Comparison of ENCODE assay signal across 8 cellular contexts in the genomic region with DNA sequence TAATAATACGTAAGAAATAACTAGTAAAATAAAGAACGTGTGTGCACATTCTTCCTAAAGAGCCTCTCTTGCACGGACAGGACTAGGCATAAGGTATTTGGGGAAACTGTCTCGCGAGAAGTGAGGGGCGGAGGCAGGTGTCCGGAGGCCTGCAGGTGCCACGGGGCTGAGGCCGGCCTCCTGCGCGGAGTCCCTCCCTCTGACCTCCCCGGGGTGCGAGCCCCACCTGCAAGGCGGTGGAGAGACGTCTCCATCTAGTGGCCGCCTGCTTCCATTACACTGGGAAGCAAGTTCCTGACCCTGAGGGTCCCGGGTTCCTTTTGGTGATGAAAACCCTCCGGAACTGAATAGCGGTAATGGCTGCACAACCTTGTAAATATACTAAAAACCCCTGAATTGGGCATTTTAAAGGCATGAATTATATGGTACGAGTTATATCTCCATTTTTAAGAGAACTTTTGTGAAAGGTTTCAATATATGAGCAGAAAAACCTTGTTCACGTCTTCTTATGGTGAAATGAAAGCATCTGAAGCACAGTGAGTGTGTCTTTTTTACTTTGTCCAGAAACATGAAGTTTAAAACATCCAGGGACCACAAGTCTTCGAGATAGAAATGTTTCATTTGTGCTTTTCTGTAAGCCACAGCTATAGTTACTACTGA. TPM values are rescaled to one million over a fixed set of nuclear protein-coding genes. Genes with fewer than 3 reads are reported as not detected.
DNase-seq lines count a peak whose midpoint lies in the region; ATAC-seq and TF ChIP-seq lines count a peak whose summit lies in the region.

No MANE protein-coding gene starts in this region.

- peaks cover 9% of the 10 kb centered on the region for H3K27me3 Mint-ChIP-seq in activated CD4-positive, alpha-beta memory T cell treated with anti-CD3 and anti-CD28 coated beads for 36 hours
- peaks cover 8% of the 10 kb centered on the region for H3K27me3 Mint-ChIP-seq in mesothelial cell of epicardium (ENCODE audit: low read depth)

- H3K36me3 Mint-ChIP-seq in activated CD4-positive, alpha-beta memory T cell treated with anti-CD3 and anti-CD28 coated beads for 36 hours = no peaks in the 10 kb centered on the region
- H3K36me3 Mint-ChIP-seq in mesothelial cell of epicardium = no peaks in the 10 kb centered on the region

- H3K9me3 Mint-ChIP-seq in activated CD4-positive, alpha-beta memory T cell treated with anti-CD3 and anti-CD28 coated beads for 36 hours = no peaks in the 10 kb centered on the region
- no peaks in the 10 kb centered on the region for H3K9me3 Mint-ChIP-seq in mesothelial cell of epicardium

- DNase-seq in AG04449 (ENCODE audit: low read depth, low spot score) = no peak
- peak; percentile 42 for DNase-seq in NCI-H460 (ENCODE audit: extremely low read depth, low read depth)
- DNase-seq in activated CD4-positive, alpha-beta memory T cell treated with anti-CD3 and anti-CD28 coated beads for 36 hours = peak; percentile 80
- peak; percentile 57 for DNase-seq in effector CD8-positive, alpha-beta T cell (lab: John Stamatoyannopoulos, UW)
- peak in 1 of 2 experiments; percentile 79 for DNase-seq in mesothelial cell of epicardium (ENCODE audit: low spot score in 2 of 2, unreplicated experiment in 2 of 2)
- peak; percentile 55 for DNase-seq in stimulated activated CD8-positive, alpha-beta memory T cell treated with anti-CD3 and anti-CD28 coated beads, Interleukin-4, amount 100 ng/mL, for 24 hours (ENCODE audit: low read depth)

- intact Hi-C loops in activated CD4-positive, alpha-beta memory T cell treated with anti-CD3 and anti-CD28 coated beads for 36 hours (cut with micrococcal nuclease) = loop anchor here (1.0 to 10.0 kb wide), 2 partner anchors 119 to 265 kb away; no protein-coding TSS in a partner anchor

- TF ChIP-seq CTCF in AG04449 (IDR thresholded peaks at IDR 0.05; ENCODE audit: insufficient read depth, low read length, missing control alignments) (peak; percentile 98), mesothelial cell of epicardium (IDR thresholded peaks at IDR 0.05; ENCODE audit: unreplicated experiment) (peak; percentile 93)

- POLR2A ChIA-PET in AG04449 (lab: Yijun Ruan, JAX) = no interaction called here
- POLR2A ChIA-PET in activated CD4-positive, alpha-beta memory T cell treated with anti-CD3 and anti-CD28 coated beads for 36 hours (lab: Charles Lee) = no interaction called here

- H3K27ac Mint-ChIP-seq in activated CD4-positive, alpha-beta memory T cell treated with anti-CD3 and anti-CD28 coated beads for 36 hours = no peak overlapping the region
- no peak overlapping the region for H3K27ac Mint-ChIP-seq in mesothelial cell of epicardium

- ATAC-seq in GM18858 (IDR thresholded peaks at IDR 0.05; ENCODE audit: unreplicated experiment) = peak; percentile 79
- peak; percentile 91 for ATAC-seq in HG03139 (IDR thresholded peaks at IDR 0.05; ENCODE audit: unreplicated experiment)

- CTCF ChIA-PET in AG04449 (lab: Yijun Ruan, JAX) = interaction anchor here (0.8 to 6.4 kb wide), 13 partner anchors 9 to 265 kb away, joined by 3 to 200 read pairs (median 4); no protein-coding TSS in a partner anchor
- CTCF ChIA-PET in activated CD4-positive, alpha-beta memory T cell treated with anti-CD3 and anti-CD28 coated beads for 36 hours (lab: Charles Lee) = interaction anchor here (0.9 to 4.8 kb wide), 6 partner anchors 11 to 271 kb away, joined by 3 to 89 read pairs (median 4); no protein-coding TSS in a partner anchor

- no peaks in the 10 kb centered on the region for H3K4me1 Mint-ChIP-seq in activated CD4-positive, alpha-beta memory T cell treated with anti-CD3 and anti-CD28 coated beads for 36 hours (ENCODE audit: low read depth)
- H3K4me1 Mint-ChIP-seq in mesothelial cell of epicardium = no peaks in the 10 kb centered on the region

- H3K4me3 Mint-ChIP-seq in activated CD4-positive, alpha-beta memory T cell treated with anti-CD3 and anti-CD28 coated beads for 36 hours = no peak overlapping the region
- H3K4me3 Mint-ChIP-seq in mesothelial cell of epicardium = no peak overlapping the region

- no peak overlapping the region for H3K4me3 ChIP-seq in AG04449 (ENCODE audit: low read depth, low read length)

RNA-seq across cellular contexts. Expression of gene CTDP1, which starts 35.5 kb away (rescaled TPM):
- total RNA-seq in NCI-H460 (2014; rRNA removed; shearing (Covaris generic)) = 12.4 and 14.5 TPM in 2 replicates
- 15.2 and 15.9 TPM in 2 replicates for polyA plus RNA-seq in NCI-H460 (2014; cell fraction: nucleus; rRNA removed)
- total RNA-seq in activated CD4-positive, alpha-beta memory T cell treated with anti-CD3 and anti-CD28 coated beads for 36 hours = 10 to 100 TPM; 35.4 to 36.0 TPM
- total RNA-seq in mesothelial cell of epicardium = 22.3 to 24.2 TPM (median 24.1 TPM) in 3 replicates
